In the genomic region with DNA sequence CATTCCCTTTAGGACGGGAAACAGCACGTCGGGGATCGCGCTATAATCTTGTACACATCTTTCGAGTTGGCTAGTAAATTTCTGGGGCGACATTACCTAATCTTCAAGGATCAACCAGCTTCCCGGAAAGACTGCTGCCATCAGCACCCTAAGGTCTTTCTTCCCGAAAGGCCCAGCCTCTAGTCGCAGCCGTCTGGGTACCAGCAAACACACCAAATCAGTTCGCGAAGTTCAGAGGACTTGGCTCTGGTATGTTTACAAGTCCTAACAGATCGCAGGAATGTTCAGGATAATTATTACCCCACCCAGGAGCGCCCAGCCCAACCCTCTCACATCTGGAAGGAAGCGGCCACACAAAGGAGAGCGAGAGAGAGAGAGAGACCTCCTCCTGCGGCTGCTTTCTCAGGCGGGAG, we compare ENCODE assay signal across 14 cellular contexts.
DNase-seq lines count a peak whose midpoint lies in the region; ATAC-seq and TF ChIP-seq lines count a peak whose summit lies in the region.
"Had no signal": no experiment of that assay in that cellular context is flagged by ENCODE, and none has a peak within 500 bp of the region (broad histone marks: within the 10 kb centered on the region; RNA-seq: fewer than 3 reads in every experiment).

No MANE protein-coding gene starts in this region.

- ATAC-seq in heart left ventricle = peak in 3 of 4 donors; percentile 13 to 39 (median 23)
- no peak for ATAC-seq in GM18907 (IDR thresholded peaks at IDR 0.05; ENCODE audit: unreplicated experiment)
- ATAC-seq: stimulated activated effector memory CD8-positive, alpha-beta T cell treated with anti-CD3 and anti-CD28 coated beads, Interleukin-12 subunit alpha, Interleukin-12 subunit beta, amount 100 ng/mL, for 72 hours had no signal

- H3K4me1 Mint-ChIP-seq in Caco-2 (ENCODE audit: low read depth, unreplicated experiment) (peaks cover 9% of the 10 kb centered on the region), neural progenitor cell (peaks cover 15% of the 10 kb centered on the region)
- peaks cover 6% of the 10 kb centered on the region for H3K4me1 Mint-ChIP-seq in activated naive CD4-positive, alpha-beta T cell treated with anti-CD3 and anti-CD28 coated beads for 36 hours (ENCODE audit: low read depth)
- H3K4me1 Mint-ChIP-seq: B cell; immature natural killer cell; stimulated activated effector memory CD8-positive, alpha-beta T cell treated with anti-CD3 and anti-CD28 coated beads, Interleukin-12 subunit alpha, Interleukin-12 subunit beta, amount 100 ng/mL, for 72 hours had no signal

- TF ChIP-seq CTCF in Caco-2 (IDR thresholded peaks at IDR 0.05; ENCODE audit: insufficient read depth in 1 of 2, low read depth in 1 of 2, low read length in 1 of 2, severe bottlenecking in 1 of 2, unreplicated experiment in 1 of 2) (no peak), heart left ventricle (IDR thresholded peaks at IDR 0.05) (no peak), neural progenitor cell (IDR thresholded peaks at IDR 0.05) (no peak)

- H3K27me3 ChIP-seq in Caco-2 (replicated peaks; ENCODE audit: control insufficient read depth, insufficient read depth, low read length) (no peaks in the 10 kb centered on the region), heart left ventricle (peaks cover 0 to 13% (median 0%) of the 10 kb centered on the region in 9 donors), neural progenitor cell (peaks cover 48% of the 10 kb centered on the region)

- peaks cover 23% of the 10 kb centered on the region for H3K79me2 ChIP-seq in neural progenitor cell (ENCODE audit: low read depth)

- intact Hi-C loops in Caco-2 (cut with micrococcal nuclease; ENCODE audit: unreplicated experiment) (no loop called here), heart left ventricle (cut with DNase I) (loop anchor here in 2 of 10 donors (5.0 to 10.0 kb wide), 3 partner anchors 54 to 104 kb away; no protein-coding TSS in a partner anchor)
- intact Hi-C loops in activated naive CD4-positive, alpha-beta T cell treated with anti-CD3 and anti-CD28 coated beads for 36 hours (cut with micrococcal nuclease) = no loop called here

- POLR2A ChIA-PET in Caco-2 (lab: Charles Lee) = interaction anchor here (0.5 kb wide), 1 partner anchor 1561 kb away, joined by 3 read pairs; no protein-coding TSS in a partner anchor

- H3K9me3 Mint-ChIP-seq in Caco-2 (ENCODE audit: unreplicated experiment) (no peaks in the 10 kb centered on the region), neural progenitor cell (no peaks in the 10 kb centered on the region)
- H3K9me3 Mint-ChIP-seq in activated naive CD4-positive, alpha-beta T cell treated with anti-CD3 and anti-CD28 coated beads for 36 hours = no peaks in the 10 kb centered on the region
- H3K9me3 Mint-ChIP-seq: stimulated activated effector memory CD8-positive, alpha-beta T cell treated with anti-CD3 and anti-CD28 coated beads, Interleukin-12 subunit alpha, Interleukin-12 subunit beta, amount 100 ng/mL, for 72 hours; T-helper 1 cell treated with Interleukin-12 subunit alpha and Interleukin-12 subunit beta and Interleukin-4 antibody, amounts not matched to agents 30 μg/mL and 1 μg/mL, for 36 hours had no signal

- H3K9me3 ChIP-seq in Caco-2 (no peaks in the 10 kb centered on the region), heart left ventricle (no peaks in the 10 kb centered on the region), neural progenitor cell (ENCODE audit: low read depth) (no peaks in the 10 kb centered on the region)

- H3K4me1 ChIP-seq in Caco-2 (peaks cover 9% of the 10 kb centered on the region), heart left ventricle (peaks cover 0 to 24% (median 5%) of the 10 kb centered on the region in 12 donors), neural progenitor cell (peaks cover 14% of the 10 kb centered on the region)

- CTCF ChIA-PET in Caco-2 (lab: Charles Lee) = interaction anchor here (0.6 kb wide), 1 partner anchor 107 kb away, joined by 4 read pairs; no protein-coding TSS in a partner anchor
- CTCF ChIA-PET in activated naive CD4-positive, alpha-beta T cell treated with anti-CD3 and anti-CD28 coated beads for 36 hours (lab: Charles Lee) = no interaction called here

- H3K4me3 ChIP-seq in Caco-2 (ENCODE audit: low read depth, low read length) (no peak overlapping the region), heart left ventricle (peak overlapping the region; percentile 55 to 77 (median 62)), neural progenitor cell (peak overlapping the region; percentile 93)

- no peak overlapping the region for H3K27ac Mint-ChIP-seq in Caco-2 (ENCODE audit: unreplicated experiment)
- H3K27ac Mint-ChIP-seq in neural progenitor cell = no peak overlapping the region
- H3K27ac Mint-ChIP-seq in activated naive CD4-positive, alpha-beta T cell treated with anti-CD3 and anti-CD28 coated beads for 36 hours = no peak overlapping the region
- H3K27ac Mint-ChIP-seq: B cell; immature natural killer cell; stimulated activated effector memory CD8-positive, alpha-beta T cell treated with anti-CD3 and anti-CD28 coated beads, Interleukin-12 subunit alpha, Interleukin-12 subunit beta, amount 100 ng/mL, for 72 hours; T-helper 1 cell treated with Interleukin-12 subunit alpha and Interleukin-12 subunit beta and Interleukin-4 antibody, amounts not matched to agents 30 μg/mL and 1 μg/mL, for 36 hours had no signal

- no peaks in the 10 kb centered on the region for H3K27me3 Mint-ChIP-seq in Caco-2 (ENCODE audit: insufficient read depth, unreplicated experiment)
- peaks cover 21% of the 10 kb centered on the region for H3K27me3 Mint-ChIP-seq in neural progenitor cell (ENCODE audit: insufficient read depth, low read depth)
- peaks cover 37% of the 10 kb centered on the region for H3K27me3 Mint-ChIP-seq in activated naive CD4-positive, alpha-beta T cell treated with anti-CD3 and anti-CD28 coated beads for 36 hours (ENCODE audit: low read depth)

- peak overlapping the region; percentile 95 for H3K4me2 ChIP-seq in neural progenitor cell

- H3K36me3 ChIP-seq in Caco-2 (ENCODE audit: control insufficient read depth, insufficient read depth, low read length) = no peaks in the 10 kb centered on the region
- H3K36me3 ChIP-seq in heart left ventricle = no peaks in the 10 kb centered on the region
- no peaks in the 10 kb centered on the region for H3K36me3 ChIP-seq in neural progenitor cell

- no peak for TF ChIP-seq POLR2A in heart left ventricle (IDR thresholded peaks at IDR 0.05)

- peaks cover 11% of the 10 kb centered on the region for H4K20me1 ChIP-seq in neural progenitor cell (ENCODE audit: low read depth)

- in situ Hi-C loops in SK-MEL-5 (cut with HindIII; ENCODE audit: low pct_unique_long_range_greater_than_20kb, low sequenced_read_pairs) = no loop called here

- 21 to 46% (median 22%) methylated on average over 19 of the region's 19 CpGs for WGBS in heart left ventricle, 4 donors

- peak overlapping the region in 3 of 12 donors; percentile 3 to 70 (median 27) for H3K27ac ChIP-seq in heart left ventricle
- no peak overlapping the region for H3K27ac ChIP-seq in neural progenitor cell

- H3F3A ChIP-seq in neural progenitor cell (ENCODE audit: low read depth) = peaks cover 19% of the 10 kb centered on the region

- no TSS peak for BruUV-seq in Caco-2 (replicated peaks; lab: Mats Ljungman, UMichigan)

- DNase-seq in Caco-2 = peak; percentile 57 to 73
- DNase-seq in SK-MEL-5 (ENCODE audit: low read depth, low spot score) = peak; percentile 41
- DNase-seq in heart left ventricle = peak in 1 of 5 donors; percentile 31
- DNase-seq in neural progenitor cell (ENCODE audit: low spot score) = peak; percentile 76
- DNase-seq in activated naive CD4-positive, alpha-beta T cell treated with anti-CD3 and anti-CD28 coated beads for 36 hours = no peak
- no peak for DNase-seq in NCI-H1105 (lab: John Stamatoyannopoulos, UW)
- DNase-seq in dedifferentiated amniotic fluid mesenchymal stem cell (ENCODE audit: extremely low spot score) = no peak
- DNase-seq: cerebellar nuclear complex, immature natural killer cell, NCI-H1436 treated with DMSO at 0.1 percent for 48 hours had no signal

- peak overlapping the region; percentile 98 for H2AFZ ChIP-seq in neural progenitor cell (replicated peaks)

- H3K4me3 Mint-ChIP-seq in Caco-2 (ENCODE audit: unreplicated experiment) = peak overlapping the region; percentile 58
- H3K4me3 Mint-ChIP-seq in neural progenitor cell = peak overlapping the region; percentile 92
- H3K4me3 Mint-ChIP-seq in activated naive CD4-positive, alpha-beta T cell treated with anti-CD3 and anti-CD28 coated beads for 36 hours = no peak overlapping the region
- H3K4me3 Mint-ChIP-seq: B cell; stimulated activated effector memory CD8-positive, alpha-beta T cell treated with anti-CD3 and anti-CD28 coated beads, Interleukin-12 subunit alpha, Interleukin-12 subunit beta, amount 100 ng/mL, for 72 hours; T-helper 1 cell treated with Interleukin-12 subunit alpha and Interleukin-12 subunit beta and Interleukin-4 antibody, amounts not matched to agents 30 μg/mL and 1 μg/mL, for 36 hours had no signal

- no peak overlapping the region for H3K9ac ChIP-seq in neural progenitor cell

- H3K36me3 Mint-ChIP-seq in Caco-2 (ENCODE audit: insufficient read depth, unreplicated experiment) (no peaks in the 10 kb centered on the region), neural progenitor cell (no peaks in the 10 kb centered on the region)
- no peaks in the 10 kb centered on the region for H3K36me3 Mint-ChIP-seq in activated naive CD4-positive, alpha-beta T cell treated with anti-CD3 and anti-CD28 coated beads for 36 hours (ENCODE audit: low read depth)
- H3K36me3 Mint-ChIP-seq: immature natural killer cell; stimulated activated effector memory CD8-positive, alpha-beta T cell treated with anti-CD3 and anti-CD28 coated beads, Interleukin-12 subunit alpha, Interleukin-12 subunit beta, amount 100 ng/mL, for 72 hours had no signal

Comparison
In these comparisons a context has a peak if more than half of its experiments do, and no peak if none do; other contexts are left out.
1. DNase-seq: peak in Caco-2 (2 of 2), SK-MEL-5 (single experiment) and neural progenitor cell (single experiment); none in activated naive CD4-positive, alpha-beta T cell treated with anti-CD3 and anti-CD28 coated beads for 36 hours (single experiment), NCI-H1105 (single experiment) and dedifferentiated amniotic fluid mesenchymal stem cell (single experiment).